ENCODE assay signal across 2 cellular contexts in the genomic region with DNA sequence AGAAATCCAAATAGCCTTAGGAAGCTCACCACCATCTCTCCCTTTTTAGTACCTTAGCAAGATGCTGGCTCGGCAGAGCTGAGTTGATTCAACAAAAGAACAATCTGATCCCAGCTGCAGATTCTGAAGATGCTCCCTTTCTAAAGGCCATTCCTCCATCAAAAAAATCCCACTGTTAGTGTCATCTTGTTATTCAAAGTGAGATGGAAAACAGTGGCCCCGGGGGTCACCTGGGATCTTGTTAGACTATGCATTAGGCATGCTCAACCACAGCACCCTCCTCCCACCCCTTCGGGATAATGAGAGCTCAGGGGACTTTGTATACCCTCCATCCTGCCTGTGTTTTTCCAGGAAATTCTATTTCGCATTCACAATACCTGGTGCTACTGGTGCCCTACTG.
TF ChIP-seq lines count a peak whose summit lies in the region.

No MANE protein-coding gene starts in this region.

TF ChIP-seq in HepG2, 621 proteins besides CTCF, POLR2A, EP300 and RAD21:
- no peak for TF ChIP-seq SP1 (IDR thresholded peaks at IDR 0.05)
- TF ChIP-seq SP1 (CRISPR knock-in tag; IDR thresholded peaks at IDR 0.05) = no peak
- no peak for TF ChIP-seq SMAD3 (CRISPR knock-in tag; IDR thresholded peaks at IDR 0.05)
- TF ChIP-seq MEF2D (CRISPR knock-in tag; IDR thresholded peaks at IDR 0.05) = no peak
- TF ChIP-seq, protein P1, sequence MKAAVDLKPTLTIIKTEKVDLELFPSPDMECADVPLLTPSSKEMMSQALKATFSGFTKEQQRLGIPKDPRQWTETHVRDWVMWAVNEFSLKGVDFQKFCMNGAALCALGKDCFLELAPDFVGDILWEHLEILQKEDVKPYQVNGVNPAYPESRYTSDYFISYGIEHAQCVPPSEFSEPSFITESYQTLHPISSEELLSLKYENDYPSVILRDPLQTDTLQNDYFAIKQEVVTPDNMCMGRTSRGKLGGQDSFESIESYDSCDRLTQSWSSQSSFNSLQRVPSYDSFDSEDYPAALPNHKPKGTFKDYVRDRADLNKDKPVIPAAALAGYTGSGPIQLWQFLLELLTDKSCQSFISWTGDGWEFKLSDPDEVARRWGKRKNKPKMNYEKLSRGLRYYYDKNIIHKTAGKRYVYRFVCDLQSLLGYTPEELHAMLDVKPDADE (CRISPR knock-in tag; IDR thresholded peaks at IDR 0.05) = no peak
- no peak for TF ChIP-seq SRSF9 (IDR thresholded peaks at IDR 0.05; ENCODE audit: borderline replicate concordance, insufficient read depth, low read depth, low read length, poor library complexity, severe bottlenecking)
- TF ChIP-seq NFATC3 (CRISPR knock-in tag; IDR thresholded peaks at IDR 0.05) = no peak
- no peak for TF ChIP-seq KDM3A (CRISPR knock-in tag; IDR thresholded peaks at IDR 0.05; ENCODE audit: low read depth)
- no peak for TF ChIP-seq TARDBP (CRISPR knock-in tag; IDR thresholded peaks at IDR 0.05)
- no peak for TF ChIP-seq ZBTB21 (CRISPR knock-in tag; IDR thresholded peaks at IDR 0.05)

TF ChIP-seq in H1, 55 proteins besides CTCF, POLR2A, EP300 and RAD21:
- TF ChIP-seq RFX5 (IDR thresholded peaks at IDR 0.05; ENCODE audit: borderline replicate concordance, low read depth, low read length) (no peak), KDM1A (IDR thresholded peaks at IDR 0.05; ENCODE audit: borderline replicate concordance, low read length) (no peak), PHF8 (conservative IDR thresholded peaks at IDR 0.05; ENCODE audit: low read depth, low read length) (no peak), RBBP5 (IDR thresholded peaks at IDR 0.05; ENCODE audit: borderline replicate concordance, low read depth, low read length) (no peak), TAF1 (IDR thresholded peaks at IDR 0.05; ENCODE audit: low read depth, low read length) (no peak), FOSL1 (IDR thresholded peaks at IDR 0.05; ENCODE audit: insufficient read depth, low read depth, low read length) (no peak), SIN3A (conservative IDR thresholded peaks at IDR 0.05 in 1 of 2, IDR thresholded peaks at IDR 0.05 in 1 of 2; ENCODE audit: low read depth in 1 of 2, low read length in 2 of 2) (no peak; a peak in 1 of 4 replicates), KDM4A (IDR thresholded peaks at IDR 0.05; ENCODE audit: low read depth, low read length, severe bottlenecking) (no peak)
- TF ChIP-seq, protein P2, sequence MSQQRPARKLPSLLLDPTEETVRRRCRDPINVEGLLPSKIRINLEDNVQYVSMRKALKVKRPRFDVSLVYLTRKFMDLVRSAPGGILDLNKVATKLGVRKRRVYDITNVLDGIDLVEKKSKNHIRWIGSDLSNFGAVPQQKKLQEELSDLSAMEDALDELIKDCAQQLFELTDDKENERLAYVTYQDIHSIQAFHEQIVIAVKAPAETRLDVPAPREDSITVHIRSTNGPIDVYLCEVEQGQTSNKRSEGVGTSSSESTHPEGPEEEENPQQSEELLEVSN (IDR thresholded peaks at IDR 0.05) = no peak
- TF ChIP-seq, protein P3, sequence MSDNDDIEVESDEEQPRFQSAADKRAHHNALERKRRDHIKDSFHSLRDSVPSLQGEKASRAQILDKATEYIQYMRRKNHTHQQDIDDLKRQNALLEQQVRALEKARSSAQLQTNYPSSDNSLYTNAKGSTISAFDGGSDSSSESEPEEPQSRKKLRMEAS (IDR thresholded peaks at IDR 0.05) = no peak
